Comparison of ENCODE assay signal across 16 cellular contexts in the genomic region with DNA sequence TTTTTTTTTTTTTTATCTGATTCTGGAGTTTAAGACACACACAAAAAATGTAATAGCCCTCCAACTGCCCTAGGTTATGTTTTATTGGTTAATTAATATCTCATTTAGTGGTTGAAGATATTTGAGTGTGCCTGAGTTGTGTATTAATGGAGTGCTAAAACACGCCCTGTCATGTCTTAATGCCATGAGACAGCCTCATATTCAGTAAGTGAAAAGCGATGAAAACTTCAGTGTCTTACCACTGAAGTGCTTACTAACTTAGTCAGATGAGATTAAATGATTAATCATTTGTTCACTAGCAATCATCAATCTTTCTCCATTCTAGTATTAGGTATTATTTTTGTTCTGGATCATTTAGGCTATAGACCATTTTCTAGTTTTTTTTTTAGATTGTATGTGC.
A peak's percentile ranks its signal among the peaks of the same experiment; 100 is the strongest.
DNase-seq lines count a peak whose midpoint lies in the region; ATAC-seq, FAIRE-seq and TF ChIP-seq lines count a peak whose summit lies in the region.
"Had no signal": no experiment of that assay in that cellular context is flagged by ENCODE, and none has a peak within 500 bp of the region (broad histone marks: within the 10 kb centered on the region; RNA-seq: fewer than 3 reads in every experiment).

No MANE protein-coding gene starts in this region.

- H3K9ac ChIP-seq in GM23248 (no peak overlapping the region), IMR-90 (ENCODE audit: low read depth, low read length) (no peak overlapping the region), astrocyte (ENCODE audit: low read length) (no peak overlapping the region), keratinocyte (ENCODE audit: control insufficient read depth, extremely low read depth, insufficient read depth, low read length) (no peak overlapping the region)

- TF ChIP-seq POLR2A in IMR-90 (IDR thresholded peaks at IDR 0.05; ENCODE audit: low read depth, low read length), result no peak

- H4K20me1 ChIP-seq in GM23248 (ENCODE audit: insufficient read depth) (no peaks in the 10 kb centered on the region), IMR-90 (ENCODE audit: insufficient read depth, low read length) (no peaks in the 10 kb centered on the region), astrocyte (ENCODE audit: insufficient read depth, low read length) (no peaks in the 10 kb centered on the region), keratinocyte (ENCODE audit: control insufficient read depth, extremely low read depth, insufficient read depth, low read length) (no peaks in the 10 kb centered on the region)

- H2AK9ac ChIP-seq in IMR-90 (replicated peaks; ENCODE audit: low read depth, low read length, poor library complexity), result no peak overlapping the region

- H3K9me3 ChIP-seq in GM23248 (ENCODE audit: low read depth) (no peaks in the 10 kb centered on the region), IMR-90 (ENCODE audit: control insufficient read depth, insufficient read depth, low read length) (no peaks in the 10 kb centered on the region), astrocyte (ENCODE audit: insufficient read depth, low read depth, low read length) (no peaks in the 10 kb centered on the region), keratinocyte (ENCODE audit: control insufficient read depth, low read depth, low read length) (no peaks in the 10 kb centered on the region)

- no peak overlapping the region for H2BK15ac ChIP-seq in IMR-90 (ENCODE audit: low read depth, low read length)

- H3K36me3 Mint-ChIP-seq in astrocyte (ENCODE audit: low read depth, unreplicated experiment), result no peaks in the 10 kb centered on the region
- no peaks in the 10 kb centered on the region for H3K36me3 Mint-ChIP-seq in activated T-helper 2 cell treated with anti-CD3 and anti-CD28 coated beads, Interferon-gamma antibody, Interleukin-2, Interleukin-4, amounts not matched to agents 10 μg/mL and 5 μg/mL and 100 μg/mL, durations not matched to agents 14 hours and 24 hours and 36 hours (ENCODE audit: low read depth)

- no peaks in the 10 kb centered on the region for H3K79me2 ChIP-seq in GM23248 (ENCODE audit: insufficient read depth)
- no peaks in the 10 kb centered on the region for H3K79me2 ChIP-seq in astrocyte (ENCODE audit: insufficient read depth, low read length)
- H3K79me2 ChIP-seq in keratinocyte (ENCODE audit: control insufficient read depth, insufficient read depth, low read length), result no peaks in the 10 kb centered on the region

- H3K9me3 Mint-ChIP-seq in astrocyte (ENCODE audit: unreplicated experiment), result peaks cover 7% of the 10 kb centered on the region
- H3K9me3 Mint-ChIP-seq in activated T-helper 2 cell treated with anti-CD3 and anti-CD28 coated beads, Interferon-gamma antibody, Interleukin-2, Interleukin-4, amounts not matched to agents 10 μg/mL and 5 μg/mL and 100 μg/mL, durations not matched to agents 14 hours and 24 hours and 36 hours, result peaks cover 35% of the 10 kb centered on the region

- H3K4me1 ChIP-seq in GM23248 (ENCODE audit: insufficient read depth), result peaks cover 6% of the 10 kb centered on the region; the same call in 1 of the 2 replicates
- H3K4me1 ChIP-seq in IMR-90 (ENCODE audit: control insufficient read depth, insufficient read depth, low read length), result no peaks in the 10 kb centered on the region
- no peaks in the 10 kb centered on the region for H3K4me1 ChIP-seq in astrocyte (ENCODE audit: insufficient read depth, low read length)
- peaks cover 14% of the 10 kb centered on the region for H3K4me1 ChIP-seq in keratinocyte (ENCODE audit: control insufficient read depth, extremely low read depth, insufficient read depth, low read length)

- no peak overlapping the region for H2BK5ac ChIP-seq in IMR-90 (ENCODE audit: low read depth, low read length, poor library complexity, severe bottlenecking)

- H3K23ac ChIP-seq in IMR-90 (ENCODE audit: low read depth, low read length), result no peak overlapping the region

- peaks cover 11% of the 10 kb centered on the region for H3K4me1 Mint-ChIP-seq in astrocyte (ENCODE audit: low read depth, unreplicated experiment)
- H3K4me1 Mint-ChIP-seq in activated T-helper 2 cell treated with anti-CD3 and anti-CD28 coated beads, Interferon-gamma antibody, Interleukin-2, Interleukin-4, amounts not matched to agents 10 μg/mL and 5 μg/mL and 100 μg/mL, durations not matched to agents 14 hours and 24 hours and 36 hours (ENCODE audit: low read depth), result no peaks in the 10 kb centered on the region
- H3K4me1 Mint-ChIP-seq: B cell had no signal

- no peak overlapping the region for H2BK20ac ChIP-seq in IMR-90 (ENCODE audit: low read depth, low read length)

- no peak overlapping the region for H3K18ac ChIP-seq in IMR-90 (ENCODE audit: low read depth, low read length)

- POLR2A ChIA-PET in IMR-90 (lab: Charles Lee; ENCODE audit: unreplicated experiment), result no interaction called here

- H4K91ac ChIP-seq in IMR-90 (ENCODE audit: insufficient read depth, low read depth, low read length), result no peak overlapping the region

- whole genome bisulfite sequencing in GM23248 (ENCODE audit: low coverage in 1 of 2, low lambda C conversion rate in 2 of 2, missing lambda C conversion rate in 2 of 2), 2 experiments, result 67 to 70% methylated on average over 2 of the region's 2 CpGs
- WGBS in IMR-90 (ENCODE audit: extremely low coverage in 2 of 2, insufficient read length in 1 of 2), 2 experiments, result no CpG with 5 or more reads among the region's 2 CpGs

- H3K9me2 ChIP-seq in GM23248 (ENCODE audit: insufficient read depth), result no peaks in the 10 kb centered on the region

- TF ChIP-seq RAD21 in IMR-90 (IDR thresholded peaks at IDR 0.05; ENCODE audit: low read length), result no peak

- H2AFZ ChIP-seq in GM23248 (0 out of 2 replicates have a peak overlapping the region, but pooled peaks have one; percentile 11), IMR-90 (replicated peaks; ENCODE audit: low read length, poor library complexity) (no peak overlapping the region), astrocyte (ENCODE audit: low read depth, low read length) (no peak overlapping the region), keratinocyte (ENCODE audit: control insufficient read depth, low read length) (no peak overlapping the region)

- no peaks in the 10 kb centered on the region for H3K9me1 ChIP-seq in IMR-90 (ENCODE audit: insufficient read depth, low read length)
- no peaks in the 10 kb centered on the region for H3K9me1 ChIP-seq in keratinocyte (ENCODE audit: control insufficient read depth, extremely low read depth, insufficient read depth, low read length)

- H2BK120ac ChIP-seq in IMR-90 (ENCODE audit: low read depth, low read length), result peak overlapping the region; percentile 3; the same call in 1 of the 2 replicates

- peaks cover 6% of the 10 kb centered on the region; the same call in 1 of the 2 replicates for H3F3A ChIP-seq in GM23248 (ENCODE audit: insufficient read depth)

- H3K4ac ChIP-seq in IMR-90 (ENCODE audit: low read depth, low read length), result no peak overlapping the region

- 0 out of 4 replicates have a peak, but pooled peaks cover 0 to 2% of the 10 kb centered on the region in 2 experiments for H3K79me1 ChIP-seq in IMR-90 (ENCODE audit: low read depth in 1 of 2, low read length in 2 of 2)

- FAIRE-seq in astrocyte (lab: Jason Lieb, UNC), result no peak
- FAIRE-seq in keratinocyte (lab: Jason Lieb, UNC), result peak; percentile 60
- FAIRE-seq: A204.1 had no signal

- peak overlapping the region; percentile 6 for H3K27ac Mint-ChIP-seq in astrocyte (ENCODE audit: unreplicated experiment)
- no peak overlapping the region for H3K27ac Mint-ChIP-seq in activated T-helper 2 cell treated with anti-CD3 and anti-CD28 coated beads, Interferon-gamma antibody, Interleukin-2, Interleukin-4, amounts not matched to agents 10 μg/mL and 5 μg/mL and 100 μg/mL, durations not matched to agents 14 hours and 24 hours and 36 hours
- H3K27ac Mint-ChIP-seq: B cell; CD4-positive, alpha-beta T cell had no signal

- no peak overlapping the region for H3K4me3 ChIP-seq in GM23248
- no peak overlapping the region for H3K4me3 ChIP-seq in IMR-90 (ENCODE audit: insufficient read depth, low read depth, low read length)
- no peak overlapping the region for H3K4me3 ChIP-seq in astrocyte (ENCODE audit: insufficient read depth, low read depth, low read length)
- no peak overlapping the region for H3K4me3 ChIP-seq in keratinocyte (ENCODE audit: control insufficient read depth in 2 of 3, extremely low read depth in 1 of 3, insufficient read depth in 2 of 3, low read depth in 1 of 3, low read length in 3 of 3)

- H3K4me3 Mint-ChIP-seq in astrocyte (ENCODE audit: unreplicated experiment), result no peak overlapping the region
- no peak overlapping the region for H3K4me3 Mint-ChIP-seq in activated T-helper 2 cell treated with anti-CD3 and anti-CD28 coated beads, Interferon-gamma antibody, Interleukin-2, Interleukin-4, amounts not matched to agents 10 μg/mL and 5 μg/mL and 100 μg/mL, durations not matched to agents 14 hours and 24 hours and 36 hours (ENCODE audit: low read depth)
- H3K4me3 Mint-ChIP-seq: B cell; CD4-positive, alpha-beta T cell had no signal

- 0 out of 2 replicates have a peak overlapping the region, but pooled peaks have one; percentile 5 for H3K14ac ChIP-seq in IMR-90 (replicated peaks; ENCODE audit: low read depth, low read length)

- in situ Hi-C loops in GM23248 (cut with MboI), result no loop called here
- in situ Hi-C loops in IMR-90 (cut with MboI; ENCODE audit: low sequenced_read_pairs), result no loop called here

- H3K27me3 Mint-ChIP-seq in astrocyte (ENCODE audit: low read depth, unreplicated experiment), result no peaks in the 10 kb centered on the region
- no peaks in the 10 kb centered on the region for H3K27me3 Mint-ChIP-seq in activated T-helper 2 cell treated with anti-CD3 and anti-CD28 coated beads, Interferon-gamma antibody, Interleukin-2, Interleukin-4, amounts not matched to agents 10 μg/mL and 5 μg/mL and 100 μg/mL, durations not matched to agents 14 hours and 24 hours and 36 hours (ENCODE audit: low read depth)
- H3K27me3 Mint-ChIP-seq: B cell; CD4-positive, alpha-beta T cell had no signal

- CTCF ChIA-PET in IMR-90 (lab: Yijun Ruan, JAX), result no interaction called here

- H4K8ac ChIP-seq in IMR-90 (ENCODE audit: low read depth in 2 of 2, low read length in 2 of 2), result no peak overlapping the region

- H3K27ac ChIP-seq in GM23248, result no peak overlapping the region
- H3K27ac ChIP-seq in IMR-90 (ENCODE audit: insufficient read depth, low read length), result no peak overlapping the region
- no peak overlapping the region for H3K27ac ChIP-seq in astrocyte (ENCODE audit: low read depth, low read length)
- H3K27ac ChIP-seq in keratinocyte (ENCODE audit: control insufficient read depth, insufficient read depth, low read length), result no peak overlapping the region

- H3K27me3 ChIP-seq in GM23248 (replicated peaks; ENCODE audit: insufficient read depth) (no peaks in the 10 kb centered on the region), IMR-90 (ENCODE audit: control insufficient read depth, insufficient read depth, low read length) (no peaks in the 10 kb centered on the region), astrocyte (ENCODE audit: insufficient read depth, low read length) (no peaks in the 10 kb centered on the region), keratinocyte (ENCODE audit: control insufficient read depth, extremely low read depth, insufficient read depth, low read length) (no peaks in the 10 kb centered on the region)

- DNase-seq in GM23248, result no peak
- no peak for DNase-seq in IMR-90
- no peak for DNase-seq in astrocyte (ENCODE audit: low read depth)
- DNase-seq in keratinocyte (ENCODE audit: low read depth, low spot score), result peak; percentile 72
- no peak for DNase-seq in NAMALWA (ENCODE audit: low spot score)
- DNase-seq in activated T-helper 2 cell treated with anti-CD3 and anti-CD28 coated beads, Interferon-gamma antibody, Interleukin-2, Interleukin-4, amounts not matched to agents 10 μg/mL and 5 μg/mL and 100 μg/mL, durations not matched to agents 14 hours and 24 hours and 36 hours (ENCODE audit: low spot score), result no peak
- DNase-seq in globus pallidus (ENCODE audit: low spot score), result no peak
- DNase-seq: C1 segment of cervical spinal cord; Caco-2; CD4-positive, alpha-beta T cell; DND-41; GF-D8; H7 had no signal

- TF ChIP-seq CTCF in IMR-90 (conservative IDR thresholded peaks at IDR 0.05; ENCODE audit: low read depth, low read length) (no peak), astrocyte (IDR thresholded peaks at IDR 0.05; ENCODE audit: insufficient read depth, low read depth, low read length) (no peak), keratinocyte (optimal IDR thresholded peaks at IDR 0.05 in 1 of 3, IDR thresholded peaks at IDR 0.05 in 1 of 3, conservative IDR thresholded peaks at IDR 0.05 in 1 of 3; ENCODE audit: extremely low read depth in 1 of 3, insufficient read depth in 2 of 3, low read length in 3 of 3) (no peak)

- H3K4me2 ChIP-seq in GM23248 (ENCODE audit: unreplicated experiment) (no peak overlapping the region), IMR-90 (ENCODE audit: low read depth, low read length) (no peak overlapping the region), astrocyte (ENCODE audit: low read length) (no peak overlapping the region), keratinocyte (ENCODE audit: control insufficient read depth, extremely low read depth, insufficient read depth, low read depth, low read length) (peak overlapping the region; percentile 38)

- dilution Hi-C loops in IMR-90 (cut with HindIII; ENCODE audit: low sequenced_read_pairs, unreplicated experiment) (no loop called here), keratinocyte (cut with MboI; ENCODE audit: extremely low pct_ligation_motif_present, low sequenced_read_pairs) (no loop called here)

- H4K5ac ChIP-seq in IMR-90 (ENCODE audit: low read depth, low read length), result no peak overlapping the region

- H3K36me3 ChIP-seq in GM23248 (ENCODE audit: low read depth), result no peaks in the 10 kb centered on the region
- no peaks in the 10 kb centered on the region for H3K36me3 ChIP-seq in IMR-90 (ENCODE audit: control insufficient read depth, insufficient read depth, low read length)
- no peaks in the 10 kb centered on the region for H3K36me3 ChIP-seq in astrocyte (ENCODE audit: insufficient read depth, low read length)
- H3K36me3 ChIP-seq in keratinocyte (ENCODE audit: control insufficient read depth in 2 of 2, extremely low read depth in 1 of 2, insufficient read depth in 2 of 2, low read length in 2 of 2), result no peaks in the 10 kb centered on the region

- H2AK5ac ChIP-seq in IMR-90 (ENCODE audit: low read depth, low read length), result no peak overlapping the region

- intact Hi-C loops in IMR-90 (cut with micrococcal nuclease), result no loop called here
- intact Hi-C loops in activated T-helper 2 cell treated with anti-CD3 and anti-CD28 coated beads, Interferon-gamma antibody, Interleukin-2, Interleukin-4, amounts not matched to agents 10 μg/mL and 5 μg/mL and 100 μg/mL, durations not matched to agents 14 hours and 24 hours and 36 hours (cut with micrococcal nuclease), result no loop called here

- no TSS peak for BruUV-seq in IMR-90 (replicated peaks; lab: Mats Ljungman, UMichigan)

- no peak overlapping the region for H3K56ac ChIP-seq in IMR-90 (ENCODE audit: extremely low read depth, insufficient read depth, low read length)

- ATAC-seq in IMR-90 (ENCODE audit: low read depth), result no peak
- ATAC-seq in GM18511 (IDR thresholded peaks at IDR 0.05; ENCODE audit: unreplicated experiment), result no peak
